1 cellular context compared by ENCODE assay signal in the genomic region with DNA sequence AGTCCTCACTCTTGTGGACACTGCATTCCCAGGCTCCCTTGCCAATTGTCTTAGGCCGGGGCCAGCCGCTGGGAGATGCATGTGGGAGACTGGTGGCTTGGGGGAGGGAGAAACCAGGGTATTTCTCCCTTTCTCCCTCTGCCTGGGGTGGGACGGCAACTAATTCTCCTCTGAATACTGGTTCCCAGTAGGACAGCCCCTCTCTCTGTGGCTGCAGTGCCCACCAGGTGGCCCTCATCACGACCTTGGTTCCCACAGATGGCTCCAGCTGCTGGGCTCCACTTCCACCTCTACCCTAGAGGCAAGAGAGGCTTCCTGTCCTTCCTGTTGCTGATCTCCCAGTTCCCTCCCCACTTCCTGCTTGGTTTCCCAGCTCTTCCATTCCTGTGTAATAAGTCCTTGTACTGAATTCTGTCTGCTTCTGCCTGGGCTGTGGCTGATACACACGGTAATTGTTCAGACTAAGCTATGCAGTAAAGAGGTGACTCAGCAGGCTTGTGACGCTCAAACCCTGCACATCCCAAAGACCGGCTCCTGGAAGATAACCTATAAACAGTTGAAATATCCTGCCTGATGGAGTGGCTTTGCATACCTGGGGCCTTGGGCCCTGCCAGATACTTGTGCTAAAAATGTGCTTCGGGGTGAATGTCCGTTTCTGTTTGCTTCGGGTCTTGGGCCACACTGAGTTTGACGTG.
TF ChIP-seq lines count a peak whose summit lies in the region.

No MANE protein-coding gene starts in this region.

TF ChIP-seq in HCT116, 20 proteins besides CTCF, POLR2A, EP300 and RAD21 (continued from another document):
- no peak for TF ChIP-seq ELF1 (IDR thresholded peaks at IDR 0.05; ENCODE audit: borderline replicate concordance, low read depth)
- no peak for TF ChIP-seq ZNF274 (IDR thresholded peaks at IDR 0.05; ENCODE audit: low read depth, low read length)
- TF ChIP-seq CBX3 (IDR thresholded peaks at IDR 0.05; ENCODE audit: low read depth), result no peak
- no peak; the same call in 1 of the 2 replicates for TF ChIP-seq ZFX (IDR thresholded peaks at IDR 0.05)
- TF ChIP-seq, protein P1, sequence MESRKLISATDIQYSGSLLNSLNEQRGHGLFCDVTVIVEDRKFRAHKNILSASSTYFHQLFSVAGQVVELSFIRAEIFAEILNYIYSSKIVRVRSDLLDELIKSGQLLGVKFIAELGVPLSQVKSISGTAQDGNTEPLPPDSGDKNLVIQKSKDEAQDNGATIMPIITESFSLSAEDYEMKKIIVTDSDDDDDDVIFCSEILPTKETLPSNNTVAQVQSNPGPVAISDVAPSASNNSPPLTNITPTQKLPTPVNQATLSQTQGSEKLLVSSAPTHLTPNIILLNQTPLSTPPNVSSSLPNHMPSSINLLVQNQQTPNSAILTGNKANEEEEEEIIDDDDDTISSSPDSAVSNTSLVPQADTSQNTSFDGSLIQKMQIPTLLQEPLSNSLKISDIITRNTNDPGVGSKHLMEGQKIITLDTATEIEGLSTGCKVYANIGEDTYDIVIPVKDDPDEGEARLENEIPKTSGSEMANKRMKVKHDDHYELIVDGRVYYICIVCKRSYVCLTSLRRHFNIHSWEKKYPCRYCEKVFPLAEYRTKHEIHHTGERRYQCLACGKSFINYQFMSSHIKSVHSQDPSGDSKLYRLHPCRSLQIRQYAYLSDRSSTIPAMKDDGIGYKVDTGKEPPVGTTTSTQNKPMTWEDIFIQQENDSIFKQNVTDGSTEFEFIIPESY (IDR thresholded peaks at IDR 0.05; ENCODE audit: extremely low read depth, insufficient replicate concordance, low read length), result no peak
- TF ChIP-seq FOSL1 (IDR thresholded peaks at IDR 0.05; ENCODE audit: low read depth), result no peak
- TF ChIP-seq MAX (IDR thresholded peaks at IDR 0.05), result no peak
- no peak for TF ChIP-seq SIN3A (IDR thresholded peaks at IDR 0.05; ENCODE audit: low read depth)
- no peak for TF ChIP-seq EGR1 (IDR thresholded peaks at IDR 0.05; ENCODE audit: low read depth)
- TF ChIP-seq CEBPB (IDR thresholded peaks at IDR 0.05; ENCODE audit: low read depth), result no peak
- TF ChIP-seq, protein P2, sequence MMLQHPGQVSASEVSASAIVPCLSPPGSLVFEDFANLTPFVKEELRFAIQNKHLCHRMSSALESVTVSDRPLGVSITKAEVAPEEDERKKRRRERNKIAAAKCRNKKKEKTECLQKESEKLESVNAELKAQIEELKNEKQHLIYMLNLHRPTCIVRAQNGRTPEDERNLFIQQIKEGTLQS (IDR thresholded peaks at IDR 0.05), result no peak
- no peak for TF ChIP-seq EZH2phosphoT487 (IDR thresholded peaks at IDR 0.05; ENCODE audit: borderline replicate concordance)
